Comparison of ENCODE assay signal across 12 cellular contexts in the genomic region with DNA sequence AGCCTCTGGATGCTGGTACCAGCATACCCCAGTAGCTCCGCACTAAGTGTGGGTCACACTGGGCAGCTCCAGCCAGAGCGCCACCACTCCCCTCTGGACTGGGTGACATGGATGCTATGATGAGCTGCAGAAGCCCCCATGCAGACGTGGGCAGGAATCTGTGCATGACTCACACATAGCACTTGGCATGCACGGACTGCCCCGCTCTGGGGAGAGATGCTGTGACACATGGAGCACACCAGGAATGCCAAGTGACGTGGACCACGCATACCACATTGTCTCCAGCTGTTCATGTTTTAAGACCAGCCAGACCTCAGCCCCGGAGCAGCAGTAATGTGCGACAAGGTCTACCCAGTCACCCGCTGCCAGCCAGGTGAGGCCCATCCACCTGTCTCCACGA.
A peak's percentile ranks its signal among the peaks of the same experiment; 100 is the strongest.
DNase-seq lines count a peak whose midpoint lies in the region; ATAC-seq and TF ChIP-seq lines count a peak whose summit lies in the region.
"Had no signal": no experiment of that assay in that cellular context is flagged by ENCODE, and none has a peak within 500 bp of the region (broad histone marks: within the 10 kb centered on the region; RNA-seq: fewer than 3 reads in every experiment).

No MANE protein-coding gene starts in this region.

- no peak overlapping the region for H3K4me3 Mint-ChIP-seq in activated CD4-positive, alpha-beta T cell treated with anti-CD3 and anti-CD28 coated beads, Interleukin-2, amount 10 ng/mL, durations not matched to agents 7 days and 5 days
- no peak overlapping the region for H3K4me3 Mint-ChIP-seq in endodermal cell

- no peak overlapping the region for H3K9ac ChIP-seq in endodermal cell (ENCODE audit: extremely low read depth, low read length, poor library complexity, severe bottlenecking)

- POLR2A ChIA-PET in activated CD4-positive, alpha-beta T cell treated with anti-CD3 and anti-CD28 coated beads, Interleukin-2, amount 10 ng/mL, durations not matched to agents 7 days and 5 days (lab: Charles Lee), result no interaction called here

- no peaks in the 10 kb centered on the region for H3K36me3 ChIP-seq in endodermal cell (ENCODE audit: control insufficient read depth, insufficient read depth, low read length)
- peaks cover 0 to 51% (median 0%) of the 10 kb centered on the region in 6 donors for H3K36me3 ChIP-seq in spleen

- no peak for DNase-seq in activated CD4-positive, alpha-beta T cell treated with anti-CD3 and anti-CD28 coated beads, Interleukin-2, amount 10 ng/mL, durations not matched to agents 7 days and 5 days
- DNase-seq in activated CD4-positive, alpha-beta T cell treated with anti-CD3 and anti-CD28 coated beads for 48 hours, result no peak
- DNase-seq in NCI-H446 treated with DMSO at 0.1 percent for 48 hours (lab: John Stamatoyannopoulos, UW) (peak; percentile 31), endodermal cell (peak; percentile 46), skeletal muscle cell (ENCODE audit: low read depth) (peak; percentile 6), left ventricle myocardium superior (no peak), NCI-H1417 (lab: John Stamatoyannopoulos, UW) (no peak), spleen (no peak)
- DNase-seq: NCI-H1930; stimulated activated naive CD4-positive, alpha-beta T cell had no signal

- H3K4me1 ChIP-seq in endodermal cell (ENCODE audit: control insufficient read depth, insufficient read depth, low read length) (no peaks in the 10 kb centered on the region), spleen (peaks cover 20 to 98% (median 84%) of the 10 kb centered on the region in 6 donors)

- H3K4me3 ChIP-seq in endodermal cell (ENCODE audit: low read length) (no peak overlapping the region), skeletal muscle cell (ENCODE audit: low read depth, low read length) (no peak overlapping the region), spleen (no peak overlapping the region)

- CTCF ChIA-PET in activated CD4-positive, alpha-beta T cell treated with anti-CD3 and anti-CD28 coated beads, Interleukin-2, amount 10 ng/mL, durations not matched to agents 7 days and 5 days (lab: Charles Lee), result no interaction called here

- WGBS in endodermal cell (ENCODE audit: insufficient coverage in 1 of 2, insufficient read length in 1 of 2), 2 experiments, result 95% methylated on average over 9 to 11 of the region's 11 CpGs
- WGBS in spleen, 5 donors, result 89 to 96% (median 92%) methylated on average over 7 to 11 of the region's 11 CpGs

- no peaks in the 10 kb centered on the region for H3K27me3 Mint-ChIP-seq in activated CD4-positive, alpha-beta T cell treated with anti-CD3 and anti-CD28 coated beads, Interleukin-2, amount 10 ng/mL, durations not matched to agents 7 days and 5 days
- H3K27me3 Mint-ChIP-seq in endodermal cell (ENCODE audit: insufficient read depth), result no peaks in the 10 kb centered on the region

- H3K27ac ChIP-seq in endodermal cell (ENCODE audit: low read depth, low read length) (no peak overlapping the region), spleen (peak overlapping the region in 1 of 8 donors; percentile 57)
- H3K27ac ChIP-seq: 22Rv1 had no signal

- H3K36me3 Mint-ChIP-seq in activated CD4-positive, alpha-beta T cell treated with anti-CD3 and anti-CD28 coated beads, Interleukin-2, amount 10 ng/mL, durations not matched to agents 7 days and 5 days (ENCODE audit: low read depth), result peaks cover 36% of the 10 kb centered on the region
- H3K36me3 Mint-ChIP-seq in endodermal cell (ENCODE audit: low read depth), result no peaks in the 10 kb centered on the region

- peaks cover 85% of the 10 kb centered on the region for H3K4me1 Mint-ChIP-seq in activated CD4-positive, alpha-beta T cell treated with anti-CD3 and anti-CD28 coated beads, Interleukin-2, amount 10 ng/mL, durations not matched to agents 7 days and 5 days
- H3K4me1 Mint-ChIP-seq in endodermal cell, result peaks cover 23% of the 10 kb centered on the region

- no peaks in the 10 kb centered on the region for H3K9me3 Mint-ChIP-seq in activated CD4-positive, alpha-beta T cell treated with anti-CD3 and anti-CD28 coated beads, Interleukin-2, amount 10 ng/mL, durations not matched to agents 7 days and 5 days
- H3K9me3 Mint-ChIP-seq in endodermal cell, result no peaks in the 10 kb centered on the region

- no peaks in the 10 kb centered on the region for H3K9me3 ChIP-seq in endodermal cell (ENCODE audit: control insufficient read depth, low read length)
- no peaks in the 10 kb centered on the region for H3K9me3 ChIP-seq in spleen

- ATAC-seq in left ventricle myocardium superior, result no peak
- ATAC-seq: left lobe of liver had no signal

- peak overlapping the region; percentile 46 for H3K27ac Mint-ChIP-seq in activated CD4-positive, alpha-beta T cell treated with anti-CD3 and anti-CD28 coated beads, Interleukin-2, amount 10 ng/mL, durations not matched to agents 7 days and 5 days
- peak overlapping the region; percentile 87 for H3K27ac Mint-ChIP-seq in endodermal cell

- intact Hi-C loops in left ventricle myocardium superior (cut with micrococcal nuclease) (no loop called here), spleen (cut with DNase I; ENCODE audit: low total_unique reads) (no loop called here)

- H3K27me3 ChIP-seq in endodermal cell (ENCODE audit: control insufficient read depth, insufficient read depth, low read length, poor library complexity, severe bottlenecking), result no peaks in the 10 kb centered on the region
- no peaks in the 10 kb centered on the region for H3K27me3 ChIP-seq in spleen (replicated peaks in 1 of 7)

- TF ChIP-seq CTCF in endodermal cell (conservative IDR thresholded peaks at IDR 0.05), result no peak
- TF ChIP-seq CTCF in spleen (IDR thresholded peaks at IDR 0.05 in 8 of 11, conservative IDR thresholded peaks at IDR 0.05 in 3 of 11), result no peak

- no peak for TF ChIP-seq POLR2A in spleen (IDR thresholded peaks at IDR 0.05)

Comparison
In these comparisons a context has a peak if more than half of its experiments do, and no peak if none do; other contexts are left out.
1. DNase-seq: peak in NCI-H446 treated with DMSO at 0.1 percent for 48 hours (single experiment), endodermal cell (single experiment) and skeletal muscle cell (single experiment); none in activated CD4-positive, alpha-beta T cell treated with anti-CD3 and anti-CD28 coated beads, Interleukin-2, amount 10 ng/mL, durations not matched to agents 7 days and 5 days (single experiment), activated CD4-positive, alpha-beta T cell treated with anti-CD3 and anti-CD28 coated beads for 48 hours (single experiment), left ventricle myocardium superior (single experiment), NCI-H1417 (0 of 3) and spleen (single experiment).